ENCODE assay signal across 13 cellular contexts in the genomic region with DNA sequence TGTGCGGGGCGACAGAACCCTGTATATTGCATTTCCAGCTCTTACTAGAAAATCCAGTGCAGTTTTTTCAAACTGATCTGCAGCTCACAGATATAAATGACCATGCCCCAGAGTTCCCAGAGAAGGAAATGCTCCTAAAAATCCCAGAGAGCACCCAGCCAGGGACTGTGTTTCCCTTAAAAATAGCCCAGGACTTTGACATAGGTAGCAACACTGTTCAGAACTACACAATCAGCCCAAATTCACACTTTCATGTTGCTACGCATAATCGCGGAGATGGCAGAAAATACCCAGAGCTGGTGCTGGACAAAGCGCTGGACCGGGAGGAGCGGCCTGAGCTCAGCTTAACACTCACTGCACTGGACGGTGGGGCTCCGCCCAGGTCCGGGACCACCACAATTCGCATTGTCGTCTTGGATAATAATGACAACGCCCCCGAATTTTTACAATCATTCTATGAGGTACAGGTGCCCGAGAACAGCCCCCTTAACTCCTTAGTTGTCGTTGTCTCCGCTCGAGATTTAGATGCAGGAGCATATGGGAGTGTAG. TPM values are rescaled to one million over a fixed set of nuclear protein-coding genes. Genes with fewer than 3 reads are reported as not detected.
DNase-seq lines count a peak whose midpoint lies in the region; TF ChIP-seq lines count a peak whose summit lies in the region.
"Had no signal": no experiment of that assay in that cellular context is flagged by ENCODE, and none has a peak within 500 bp of the region (broad histone marks: within the 10 kb centered on the region; RNA-seq: fewer than 3 reads in every experiment).

No MANE protein-coding gene starts in this region.

- peak overlapping the region; percentile 58 for H3K4me3 ChIP-seq in endocrine pancreas (ENCODE audit: control insufficient read depth, insufficient read depth, low read length)
- peak overlapping the region; percentile 8 to 48 (median 16) for H3K4me3 ChIP-seq in tibial nerve
- H3K4me3 ChIP-seq in colonic mucosa = no peak overlapping the region

- TF ChIP-seq CTCF in nephron (IDR thresholded peaks at IDR 0.05; ENCODE audit: unreplicated experiment in 3 of 3) (no peak), tibial nerve (IDR thresholded peaks at IDR 0.05) (no peak), colonic mucosa (IDR thresholded peaks at IDR 0.05) (no peak)

- no peak overlapping the region for H3K27ac Mint-ChIP-seq in T-helper 2 cell treated with Interferon-gamma antibody and Interleukin-4, amounts not matched to agents 5 μg/mL and 100 μg/mL, for 36 hours
- H3K27ac Mint-ChIP-seq in nephron = peak overlapping the region in 2 of 3 experiments; percentile 94 to 96
- H3K27ac Mint-ChIP-seq: activated CD4-positive, alpha-beta T cell treated with anti-CD3 and anti-CD28 coated beads, Interleukin-2, amount 10 ng/mL, durations not matched to agents 7 days and 5 days had no signal

- intact Hi-C loops in colonic mucosa (cut with DNase I) = no loop called here

- peaks cover 2% of the 10 kb centered on the region for H3K36me3 Mint-ChIP-seq in T-helper 2 cell treated with Interferon-gamma antibody and Interleukin-4, amounts not matched to agents 5 μg/mL and 100 μg/mL, for 36 hours (ENCODE audit: low read depth)
- peaks cover 81% of the 10 kb centered on the region for H3K36me3 Mint-ChIP-seq in nephron (ENCODE audit: low read depth)

- H3K27me3 Mint-ChIP-seq in T-helper 2 cell treated with Interferon-gamma antibody and Interleukin-4, amounts not matched to agents 5 μg/mL and 100 μg/mL, for 36 hours (ENCODE audit: low read depth) = no peaks in the 10 kb centered on the region
- H3K27me3 Mint-ChIP-seq in nephron (ENCODE audit: low read depth) = no peaks in the 10 kb centered on the region

- H3K27me3 ChIP-seq in endocrine pancreas (ENCODE audit: control insufficient read depth, insufficient read depth, low read length) (no peaks in the 10 kb centered on the region), tibial nerve (no peaks in the 10 kb centered on the region), colonic mucosa (no peaks in the 10 kb centered on the region)

- no peak overlapping the region for H3K27ac ChIP-seq in tibial nerve
- no peak overlapping the region for H3K27ac ChIP-seq in colonic mucosa

- H3K9me3 ChIP-seq in endocrine pancreas (ENCODE audit: control insufficient read depth, low read length) = no peaks in the 10 kb centered on the region
- H3K9me3 ChIP-seq in tibial nerve = peaks cover 0 to 97% (median 26%) of the 10 kb centered on the region in 4 donors
- H3K9me3 ChIP-seq in colonic mucosa = no peaks in the 10 kb centered on the region

- no peaks in the 10 kb centered on the region for H3K4me1 Mint-ChIP-seq in T-helper 2 cell treated with Interferon-gamma antibody and Interleukin-4, amounts not matched to agents 5 μg/mL and 100 μg/mL, for 36 hours (ENCODE audit: low read depth)
- H3K4me1 Mint-ChIP-seq in nephron = no peaks in the 10 kb centered on the region

- 67% methylated on average over 19 of the region's 19 CpGs for WGBS in tibial nerve, 2 donors

- DNase-seq in T-helper 2 cell treated with Interferon-gamma antibody and Interleukin-4, amounts not matched to agents 5 μg/mL and 100 μg/mL, for 36 hours (ENCODE audit: low spot score) = no peak
- DNase-seq in T-helper 2 cell (no peak), tibial nerve (ENCODE audit: low spot score in 2 of 2) (no peak), colonic mucosa (no peak), GF-D8 (lab: John Stamatoyannopoulos, UW) (no peak), SIG-M5 treated with dmso at 0.1 percent for 504 hours (lab: John Stamatoyannopoulos, UW; ENCODE audit: unreplicated experiment) (no peak)
- DNase-seq: activated CD4-positive, alpha-beta T cell treated with anti-CD3 and anti-CD28 coated beads, Interleukin-2, amount 10 ng/mL, durations not matched to agents 7 days and 5 days; activated gamma-delta T cell treated with Interleukin-2 at 50 U/mL for 16 hours; cortex of kidney; MV-4-11; NCI-H510A had no signal

- H3K4me1 ChIP-seq in endocrine pancreas (ENCODE audit: control insufficient read depth, insufficient read depth, low read length) (no peaks in the 10 kb centered on the region), tibial nerve (no peaks in the 10 kb centered on the region), colonic mucosa (no peaks in the 10 kb centered on the region)

- H3K9ac ChIP-seq in endocrine pancreas (ENCODE audit: control insufficient read depth, insufficient read depth, low read length) = no peak overlapping the region
- H3K9ac ChIP-seq in colonic mucosa (ENCODE audit: low read depth in 2 of 2, low read length in 2 of 2) = no peak overlapping the region

- no peak for TF ChIP-seq EP300 in tibial nerve (IDR thresholded peaks at IDR 0.05)

- TF ChIP-seq POLR2A in tibial nerve (IDR thresholded peaks at IDR 0.05) = no peak

- H3K36me3 ChIP-seq in endocrine pancreas (ENCODE audit: control insufficient read depth, insufficient read depth, low read length) (no peaks in the 10 kb centered on the region), tibial nerve (no peaks in the 10 kb centered on the region), colonic mucosa (no peaks in the 10 kb centered on the region)

- H3K4me3 Mint-ChIP-seq in T-helper 2 cell treated with Interferon-gamma antibody and Interleukin-4, amounts not matched to agents 5 μg/mL and 100 μg/mL, for 36 hours = peak overlapping the region; percentile 20
- H3K4me3 Mint-ChIP-seq in nephron = peak overlapping the region; percentile 85 to 90 (median 86)
- H3K4me3 Mint-ChIP-seq: activated CD4-positive, alpha-beta T cell treated with anti-CD3 and anti-CD28 coated beads, Interleukin-2, amount 10 ng/mL, durations not matched to agents 7 days and 5 days had no signal

- peaks cover 35% of the 10 kb centered on the region for H3K9me3 Mint-ChIP-seq in T-helper 2 cell treated with Interferon-gamma antibody and Interleukin-4, amounts not matched to agents 5 μg/mL and 100 μg/mL, for 36 hours
- H3K9me3 Mint-ChIP-seq in nephron = peaks cover 79% of the 10 kb centered on the region

RNA-seq across cellular contexts. Expression of gene PCDHB5, which starts 0.8 kb away (rescaled TPM):
- total RNA-seq in tibial nerve = 10 to 100 TPM in 2 of 4 donors, 1 to 10 TPM in 2; 5.9 to 15.5 (median 9.6) TPM
- under 1 TPM; 0.10 to 0.66 TPM for total RNA-seq in colonic mucosa
- total RNA-seq: activated CD4-positive, alpha-beta T cell treated with anti-CD3 and anti-CD28 coated beads, Interleukin-2, amount 10 ng/mL, durations not matched to agents 7 days and 5 days had no signal

RNA-seq across cellular contexts. Expression of gene PCDHB6, which starts 14.1 kb away (rescaled TPM):
- total RNA-seq in tibial nerve (1 to 10 TPM; 1.8 to 3.7 (median 2.4) TPM), colonic mucosa (under 1 TPM; 0.11 to 0.15 TPM)
- total RNA-seq: activated CD4-positive, alpha-beta T cell treated with anti-CD3 and anti-CD28 coated beads, Interleukin-2, amount 10 ng/mL, durations not matched to agents 7 days and 5 days had no signal

RNA-seq across cellular contexts. Expression of gene PCDHB4, which starts 14.2 kb away (rescaled TPM):
- 10 to 100 TPM in 3 of 4 donors, 1 to 10 TPM in 1; 7.3 to 19.8 (median 14.8) TPM for total RNA-seq in tibial nerve
- total RNA-seq in colonic mucosa = under 1 TPM; 0.17 to 0.96 TPM
- total RNA-seq: activated CD4-positive, alpha-beta T cell treated with anti-CD3 and anti-CD28 coated beads, Interleukin-2, amount 10 ng/mL, durations not matched to agents 7 days and 5 days had no signal

RNA-seq across cellular contexts. Expression of gene PCDHB3, which starts 35.5 kb away (rescaled TPM):
- total RNA-seq in tibial nerve = 1 to 10 TPM; 3.9 to 7.4 (median 4.9) TPM
- total RNA-seq in colonic mucosa = 1 to 10 TPM in 1 of 2 donors, under 1 TPM in 1; 0.40 to 1.5 TPM
- total RNA-seq: activated CD4-positive, alpha-beta T cell treated with anti-CD3 and anti-CD28 coated beads, Interleukin-2, amount 10 ng/mL, durations not matched to agents 7 days and 5 days had no signal

RNA-seq across cellular contexts. Expression of gene PCDHB7, which starts 36.7 kb away (rescaled TPM):
- 1 to 10 TPM; 4.4 to 7.1 (median 5.5) TPM for total RNA-seq in tibial nerve
- under 1 TPM; 0.15 to 0.40 TPM for total RNA-seq in colonic mucosa
- total RNA-seq: activated CD4-positive, alpha-beta T cell treated with anti-CD3 and anti-CD28 coated beads, Interleukin-2, amount 10 ng/mL, durations not matched to agents 7 days and 5 days had no signal

Comparison
In these comparisons a context has a peak if more than half of its experiments do, and no peak if none do; other contexts are left out.
1. RNA of gene PCDHB5, which starts 0.8 kb away (total RNA-seq): 5.9 to 15.5 TPM in tibial nerve; 0.10 to 0.66 TPM in colonic mucosa; every median in the first group is over 4 times any median in the second.
2. RNA of gene PCDHB4, which starts 14.2 kb away (total RNA-seq): 7.3 to 19.8 TPM in tibial nerve; 0.17 to 0.96 TPM in colonic mucosa; every median in the first group is over 4 times any median in the second.